In the genomic region with DNA sequence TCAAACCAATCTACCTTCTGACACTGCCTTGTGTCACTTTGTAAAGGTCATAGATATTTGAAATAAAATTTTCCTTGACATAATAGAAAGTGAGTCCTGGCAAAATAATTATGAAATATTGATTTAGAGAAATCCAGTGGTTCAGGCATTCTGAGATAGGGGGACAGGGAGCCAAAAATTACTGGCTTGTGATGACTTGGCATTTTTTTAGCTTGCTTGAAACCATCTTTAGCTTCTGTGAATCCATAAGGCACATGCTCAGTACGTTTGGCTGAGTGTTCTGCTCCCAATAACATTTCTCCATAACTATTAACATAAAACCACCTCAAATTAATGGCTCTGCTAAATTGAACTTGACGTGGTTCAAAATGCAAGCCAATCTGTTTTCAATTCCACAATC, we compare ENCODE assay signal across 21 cellular contexts.
DNase-seq lines count a peak whose midpoint lies in the region; ATAC-seq, FAIRE-seq and TF ChIP-seq lines count a peak whose summit lies in the region.
"Had no signal": no experiment of that assay in that cellular context is flagged by ENCODE, and none has a peak within 500 bp of the region (broad histone marks: within the 10 kb centered on the region; RNA-seq: fewer than 3 reads in every experiment).

No MANE protein-coding gene starts in this region.

- H2AFZ ChIP-seq in IMR-90 (replicated peaks; ENCODE audit: low read length, poor library complexity) = no peak overlapping the region
- H2AFZ ChIP-seq in osteoblast (ENCODE audit: low read length) = no peak overlapping the region

- no peak overlapping the region for H2BK5ac ChIP-seq in IMR-90 (ENCODE audit: low read depth, low read length, poor library complexity, severe bottlenecking)

- H3K79me2 ChIP-seq in osteoblast (ENCODE audit: insufficient read depth, low read length) = no peaks in the 10 kb centered on the region

- H2BK120ac ChIP-seq in IMR-90 (ENCODE audit: low read depth, low read length) = no peak overlapping the region

- intact Hi-C loops in IMR-90 (cut with micrococcal nuclease) = no loop called here

- H3K27ac ChIP-seq in A549 = no peak overlapping the region
- no peak overlapping the region for H3K27ac ChIP-seq in IMR-90 (ENCODE audit: insufficient read depth, low read length)
- H3K27ac ChIP-seq in SK-N-MC = peak overlapping the region; percentile 42; the same call in 1 of the 2 replicates
- no peak overlapping the region for H3K27ac ChIP-seq in osteoblast (ENCODE audit: low read depth, low read length)
- H3K27ac ChIP-seq: BLaER1 treated with 17β-estradiol and CSF1 and Interleukin-3, amounts not matched to agents 10 nM and 100 nM; C4-2B had no signal

- H3K79me1 ChIP-seq in IMR-90 (ENCODE audit: low read depth in 1 of 2, low read length in 2 of 2) = no peaks in the 10 kb centered on the region

- H3K56ac ChIP-seq in IMR-90 (ENCODE audit: extremely low read depth, insufficient read depth, low read length) = no peak overlapping the region

- H3K9ac ChIP-seq in IMR-90 (ENCODE audit: low read depth, low read length) (no peak overlapping the region), SK-N-MC (ENCODE audit: insufficient read length) (no peak overlapping the region)
- H3K9ac ChIP-seq: BLaER1 treated with 17β-estradiol and CSF1 and Interleukin-3, amounts not matched to agents 10 nM and 100 nM had no signal

- TF ChIP-seq CTCF in A549 (IDR thresholded peaks at IDR 0.05) = no peak
- no peak for TF ChIP-seq CTCF in IMR-90 (conservative IDR thresholded peaks at IDR 0.05; ENCODE audit: low read depth, low read length)
- TF ChIP-seq CTCF in osteoblast (IDR thresholded peaks at IDR 0.05; ENCODE audit: extremely low read depth, low read depth, low read length) = no peak

- no peak overlapping the region for H3K4me2 ChIP-seq in A549
- H3K4me2 ChIP-seq in IMR-90 (ENCODE audit: low read depth, low read length) = no peak overlapping the region
- H3K4me2 ChIP-seq in osteoblast (ENCODE audit: insufficient read depth, low read length) = no peak overlapping the region
- H3K4me2 ChIP-seq: BLaER1 treated with 17β-estradiol and CSF1 and Interleukin-3, amounts not matched to agents 10 nM and 100 nM had no signal

- TF ChIP-seq POLR2A in A549 (IDR thresholded peaks at IDR 0.05; ENCODE audit: low read length) (no peak), IMR-90 (IDR thresholded peaks at IDR 0.05; ENCODE audit: low read depth, low read length) (no peak)

- no peak for TF ChIP-seq EP300 in A549 (IDR thresholded peaks at IDR 0.05)

- no peak overlapping the region for H4K91ac ChIP-seq in IMR-90 (ENCODE audit: insufficient read depth, low read depth, low read length)

- no peak overlapping the region for H4K8ac ChIP-seq in IMR-90 (ENCODE audit: low read depth in 2 of 2, low read length in 2 of 2)

- no peak overlapping the region for H4K5ac ChIP-seq in IMR-90 (ENCODE audit: low read depth, low read length)

- H3K23ac ChIP-seq in IMR-90 (ENCODE audit: low read depth, low read length) = no peak overlapping the region

- in situ Hi-C loops in IMR-90 (cut with MboI; ENCODE audit: low sequenced_read_pairs) = no loop called here

- no peaks in the 10 kb centered on the region for H3K36me3 ChIP-seq in IMR-90 (ENCODE audit: control insufficient read depth, insufficient read depth, low read length)
- H3K36me3 ChIP-seq in SK-N-MC (ENCODE audit: insufficient read depth, low read length) = no peaks in the 10 kb centered on the region
- no peaks in the 10 kb centered on the region for H3K36me3 ChIP-seq in osteoblast (ENCODE audit: insufficient read depth, low read length)
- H3K36me3 ChIP-seq: BLaER1 treated with 17β-estradiol and CSF1 and Interleukin-3, amounts not matched to agents 10 nM and 100 nM had no signal

- no peak overlapping the region for H2BK15ac ChIP-seq in IMR-90 (ENCODE audit: low read depth, low read length)

- no peak overlapping the region for H3K14ac ChIP-seq in IMR-90 (replicated peaks; ENCODE audit: low read depth, low read length)

- WGBS in A549 (ENCODE audit: missing lambda C conversion rate) = 0% methylated on average over 2 of the region's 2 CpGs
- WGBS in IMR-90 (ENCODE audit: extremely low coverage in 2 of 2, insufficient read length in 1 of 2), 2 experiments = no CpG with 5 or more reads among the region's 2 CpGs

- dilution Hi-C loops in IMR-90 (cut with HindIII; ENCODE audit: low sequenced_read_pairs, unreplicated experiment) = no loop called here

- no peaks in the 10 kb centered on the region for H3K9me1 ChIP-seq in IMR-90 (ENCODE audit: insufficient read depth, low read length)

- H3K9me3 ChIP-seq in A549 = no peaks in the 10 kb centered on the region
- H3K9me3 ChIP-seq in IMR-90 (ENCODE audit: control insufficient read depth, insufficient read depth, low read length) = peaks cover 8% of the 10 kb centered on the region; the same call in 1 of the 2 replicates
- H3K9me3 ChIP-seq in SK-N-MC (ENCODE audit: low read depth, low read length) = no peaks in the 10 kb centered on the region
- peaks cover 2% of the 10 kb centered on the region for H3K9me3 ChIP-seq in osteoblast (ENCODE audit: low read depth, low read length)
- H3K9me3 ChIP-seq: Caco-2 had no signal

- no peak overlapping the region for H2AK5ac ChIP-seq in IMR-90 (ENCODE audit: low read depth, low read length)

- H3K18ac ChIP-seq in IMR-90 (ENCODE audit: low read depth, low read length) = no peak overlapping the region

- TF ChIP-seq RAD21 in A549 (conservative IDR thresholded peaks at IDR 0.05 in 1 of 2, IDR thresholded peaks at IDR 0.05 in 1 of 2) (no peak), IMR-90 (IDR thresholded peaks at IDR 0.05; ENCODE audit: low read length) (no peak)

- H3K4me1 ChIP-seq in A549 (no peaks in the 10 kb centered on the region), IMR-90 (ENCODE audit: control insufficient read depth, insufficient read depth, low read length) (no peaks in the 10 kb centered on the region), osteoblast (ENCODE audit: insufficient read depth, low read length) (no peaks in the 10 kb centered on the region)
- H3K4me1 ChIP-seq: BLaER1 treated with 17β-estradiol and CSF1 and Interleukin-3, amounts not matched to agents 10 nM and 100 nM; Caco-2 had no signal

- H3K27me3 ChIP-seq in IMR-90 (ENCODE audit: control insufficient read depth, insufficient read depth, low read length) = no peaks in the 10 kb centered on the region
- no peaks in the 10 kb centered on the region for H3K27me3 ChIP-seq in osteoblast (ENCODE audit: insufficient read depth, low read length)
- H3K27me3 ChIP-seq: BLaER1 treated with 17β-estradiol and CSF1 and Interleukin-3, amounts not matched to agents 10 nM and 100 nM had no signal

- no peak overlapping the region for H3K4ac ChIP-seq in IMR-90 (ENCODE audit: low read depth, low read length)

- POLR2A ChIA-PET in A549 (lab: Yijun Ruan, JAX) = no interaction called here
- POLR2A ChIA-PET in IMR-90 (lab: Charles Lee; ENCODE audit: unreplicated experiment) = no interaction called here

- no peak for FAIRE-seq in A549 (lab: Jason Lieb, UNC)
- FAIRE-seq: A204.1, D721Med, G401.6, GM12891 had no signal

- CTCF ChIA-PET in A549 (lab: Yijun Ruan, JAX) = no interaction called here
- CTCF ChIA-PET in IMR-90 (lab: Yijun Ruan, JAX) = no interaction called here

- no peaks in the 10 kb centered on the region for H4K20me1 ChIP-seq in IMR-90 (ENCODE audit: insufficient read depth, low read length)
- no peaks in the 10 kb centered on the region for H4K20me1 ChIP-seq in osteoblast (ENCODE audit: insufficient read depth, low read length)
- H4K20me1 ChIP-seq: BLaER1 treated with 17β-estradiol and CSF1 and Interleukin-3, amounts not matched to agents 10 nM and 100 nM had no signal

- no peak for ATAC-seq in A549
- no peak for ATAC-seq in IMR-90 (ENCODE audit: low read depth)
- ATAC-seq: CD8-positive, alpha-beta T cell had no signal

- H3K4me3 ChIP-seq in A549 (no peak overlapping the region), IMR-90 (ENCODE audit: insufficient read depth, low read depth, low read length) (no peak overlapping the region), SK-N-MC (no peak overlapping the region), osteoblast (ENCODE audit: insufficient read depth, low read length) (no peak overlapping the region)
- H3K4me3 ChIP-seq: BLaER1 treated with 17β-estradiol and CSF1 and Interleukin-3, amounts not matched to agents 10 nM and 100 nM had no signal

- DNase-seq in A549 (ENCODE audit: low read depth in 1 of 2, low spot score in 1 of 2) (no peak), IMR-90 (no peak), SK-N-MC (ENCODE audit: low read depth, low spot score) (no peak), osteoblast (ENCODE audit: insufficient read length, low spot score, missing footprints) (peak; percentile 9), GM19238 (ENCODE audit: insufficient read length, low spot score) (no peak), NCI-H2029 (lab: John Stamatoyannopoulos, UW) (no peak), SIG-M5 (lab: John Stamatoyannopoulos, UW) (no peak)
- DNase-seq: 8988T; AML-193; Caco-2; Calu3; CD4-positive, alpha-beta T cell; CD8-positive, alpha-beta T cell; DMS79 treated with DMSO at 0.1 percent for 48 hours; GF-D8 had no signal

- no TSS peak for BruUV-seq in IMR-90 (replicated peaks; lab: Mats Ljungman, UMichigan)

- H2BK20ac ChIP-seq in IMR-90 (ENCODE audit: low read depth, low read length) = no peak overlapping the region

- no peak overlapping the region for H2AK9ac ChIP-seq in IMR-90 (replicated peaks; ENCODE audit: low read depth, low read length, poor library complexity)

TF ChIP-seq in A549, 52 proteins besides CTCF, POLR2A, EP300 and RAD21:
- no peak for TF ChIP-seq MYC (IDR thresholded peaks at IDR 0.05; ENCODE audit: borderline replicate concordance, low read length)
- TF ChIP-seq MAFK (IDR thresholded peaks at IDR 0.05; ENCODE audit: partially characterized antibody) = peak; percentile 65
TF ChIP-seq in A549: peak in this region for 1.

TF ChIP-seq in IMR-90, 13 proteins besides CTCF, POLR2A, EP300 and RAD21:
- TF ChIP-seq, protein P1, sequence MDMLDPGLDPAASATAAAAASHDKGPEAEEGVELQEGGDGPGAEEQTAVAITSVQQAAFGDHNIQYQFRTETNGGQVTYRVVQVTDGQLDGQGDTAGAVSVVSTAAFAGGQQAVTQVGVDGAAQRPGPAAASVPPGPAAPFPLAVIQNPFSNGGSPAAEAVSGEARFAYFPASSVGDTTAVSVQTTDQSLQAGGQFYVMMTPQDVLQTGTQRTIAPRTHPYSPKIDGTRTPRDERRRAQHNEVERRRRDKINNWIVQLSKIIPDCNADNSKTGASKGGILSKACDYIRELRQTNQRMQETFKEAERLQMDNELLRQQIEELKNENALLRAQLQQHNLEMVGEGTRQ (IDR thresholded peaks at IDR 0.05; ENCODE audit: low read depth, low read length) = no peak
- no peak for TF ChIP-seq SMC3 (IDR thresholded peaks at IDR 0.05; ENCODE audit: low read depth, low read length)
- peak; percentile 26; the same call in 1 of the 2 replicates for TF ChIP-seq MAFK (IDR thresholded peaks at IDR 0.05; ENCODE audit: low read depth, low read length)
- TF ChIP-seq FOS (IDR thresholded peaks at IDR 0.05; ENCODE audit: low read depth, low read length) = no peak
- TF ChIP-seq RFX5 (IDR thresholded peaks at IDR 0.05; ENCODE audit: low read depth, low read length) = no peak
- TF ChIP-seq NFE2L2 (IDR thresholded peaks at IDR 0.05; ENCODE audit: low read depth, low read length) = peak; percentile 25; the same call in 1 of the 2 replicates
TF ChIP-seq in IMR-90: peak in this region for 2.
